In the genomic region with DNA sequence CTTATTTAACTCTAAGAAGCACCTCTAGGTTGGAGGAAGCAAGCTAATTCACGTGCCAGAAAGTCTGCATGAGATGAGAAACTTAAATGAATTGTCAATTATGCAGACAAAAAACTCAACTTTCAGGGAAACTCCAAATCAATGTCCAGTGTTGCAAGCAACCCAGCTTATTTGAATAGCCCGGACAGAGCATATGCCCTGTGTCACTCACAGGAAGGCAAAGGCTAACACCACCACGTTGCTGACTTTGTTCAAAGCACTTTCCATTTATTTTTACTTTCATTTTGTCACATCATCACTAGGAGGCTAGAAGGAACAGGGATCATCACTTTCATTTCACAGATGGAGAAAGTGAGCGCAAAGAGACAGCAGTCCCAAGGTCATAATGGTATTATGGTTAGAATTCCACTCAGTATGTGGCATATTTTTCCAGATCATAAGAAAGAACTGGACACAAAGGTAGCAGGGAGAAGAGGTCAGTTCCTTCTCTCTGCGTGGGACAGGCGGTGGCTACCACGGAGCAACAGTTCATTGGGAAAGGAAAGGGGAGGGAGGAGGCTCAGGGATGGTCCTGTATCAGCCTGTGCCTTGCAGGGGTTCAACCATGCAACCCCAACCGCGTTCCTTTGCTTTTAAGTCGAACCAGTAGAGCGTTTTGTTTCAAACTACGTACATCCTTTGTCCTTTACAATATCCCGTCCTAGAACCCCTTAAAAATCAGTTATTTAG, we compare ENCODE assay signal across 8 cellular contexts. TPM values are rescaled to one million over a fixed set of nuclear protein-coding genes. Genes with fewer than 3 reads are reported as not detected.
A peak's percentile ranks its signal among the peaks of the same experiment; 100 is the strongest.
DNase-seq lines count a peak whose midpoint lies in the region; ATAC-seq and TF ChIP-seq lines count a peak whose summit lies in the region.

No MANE protein-coding gene starts in this region.

- CTCF ChIA-PET in activated CD4-positive, alpha-beta T cell treated with anti-CD3 and anti-CD28 coated beads for 36 hours (lab: Charles Lee) = interaction anchor here (0.8 to 1.6 kb wide), 3 partner anchors 9 to 293 kb away, joined by 3 read pairs; no protein-coding TSS in a partner anchor

- peak overlapping the region; percentile 26 for H3K4me3 ChIP-seq in mucosa of stomach (ENCODE audit: low read length)

- intact Hi-C loops in activated CD4-positive, alpha-beta T cell treated with anti-CD3 and anti-CD28 coated beads for 36 hours (cut with DNase I, micrococcal nuclease) = loop anchor here (1.0 to 10.0 kb wide), 11 partner anchors 53 to 1850 kb away; partner anchors contain the start of genes HACD2 (in 1 of the 2), OSBPL11 (in 1 of the 2), SEC22A (in 1 of the 2) and SLC41A3 (in 1 of the 2)

- H3K27me3 ChIP-seq in mucosa of stomach (ENCODE audit: control insufficient read depth, insufficient read depth, low read length) = no peaks in the 10 kb centered on the region

- DNase-seq in activated CD4-positive, alpha-beta T cell treated with anti-CD3 and anti-CD28 coated beads for 36 hours = peak; percentile 23
- DNase-seq in activated CD4-positive, alpha-beta T cell treated with anti-CD3 and anti-CD28 coated beads, Interleukin-2, amount 50 U/mL, for 1 hour = no peak
- DNase-seq in endothelial cell (ENCODE audit: low spot score) (no peak), NCI-H187 treated with DMSO at 0.1 percent for 48 hours (lab: John Stamatoyannopoulos, UW) (no peak), NCI-H146 (lab: John Stamatoyannopoulos, UW) (no peak)

- H3K27ac Mint-ChIP-seq in activated CD4-positive, alpha-beta T cell treated with anti-CD3 and anti-CD28 coated beads for 36 hours = peak overlapping the region; percentile 90
- peak overlapping the region; percentile 58 for H3K27ac Mint-ChIP-seq in endothelial cell (ENCODE audit: unreplicated experiment)

- peaks cover 9% of the 10 kb centered on the region for H3K36me3 Mint-ChIP-seq in activated CD4-positive, alpha-beta T cell treated with anti-CD3 and anti-CD28 coated beads for 36 hours (ENCODE audit: low read depth)
- peaks cover 11% of the 10 kb centered on the region for H3K36me3 Mint-ChIP-seq in endothelial cell (ENCODE audit: low read depth, unreplicated experiment)

- H3K9me3 ChIP-seq in mucosa of stomach (ENCODE audit: control insufficient read depth, low read length) = no peaks in the 10 kb centered on the region

- H3K4me1 Mint-ChIP-seq in activated CD4-positive, alpha-beta T cell treated with anti-CD3 and anti-CD28 coated beads for 36 hours = peaks cover 48% of the 10 kb centered on the region
- H3K4me1 Mint-ChIP-seq in endothelial cell (ENCODE audit: unreplicated experiment) = peaks cover 36% of the 10 kb centered on the region

- TF ChIP-seq CTCF in endothelial cell (IDR thresholded peaks at IDR 0.05; ENCODE audit: unreplicated experiment) = no peak

- POLR2A ChIA-PET in activated CD4-positive, alpha-beta T cell treated with anti-CD3 and anti-CD28 coated beads for 36 hours (lab: Charles Lee) = no interaction called here

- peak overlapping the region; percentile 61 for H3K9ac ChIP-seq in mucosa of stomach (ENCODE audit: low read length)

- H3K36me3 ChIP-seq in mucosa of stomach (ENCODE audit: control insufficient read depth, insufficient read depth, low read length) = no peaks in the 10 kb centered on the region

- peak; percentile 28 for ATAC-seq in activated CD4-positive, alpha-beta T cell treated with anti-CD3 and anti-CD28 coated beads for 36 hours
- peak; percentile 22 for ATAC-seq in HG02642 (IDR thresholded peaks at IDR 0.05; ENCODE audit: poor library complexity, unreplicated experiment)
- peak; percentile 55 for ATAC-seq in SK-N-SH treated with all-trans-retinoic acid at 6 μM for 48 hours

- H3K4me1 ChIP-seq in mucosa of stomach (ENCODE audit: control insufficient read depth, insufficient read depth, low read length) = peaks cover 17% of the 10 kb centered on the region

- no peaks in the 10 kb centered on the region for H3K9me3 Mint-ChIP-seq in activated CD4-positive, alpha-beta T cell treated with anti-CD3 and anti-CD28 coated beads for 36 hours (ENCODE audit: low read depth)
- no peaks in the 10 kb centered on the region for H3K9me3 Mint-ChIP-seq in endothelial cell (ENCODE audit: unreplicated experiment)

- peaks cover 2% of the 10 kb centered on the region for H3K27me3 Mint-ChIP-seq in activated CD4-positive, alpha-beta T cell treated with anti-CD3 and anti-CD28 coated beads for 36 hours
- H3K27me3 Mint-ChIP-seq in endothelial cell (ENCODE audit: unreplicated experiment) = peaks cover 7% of the 10 kb centered on the region

- H3K4me3 Mint-ChIP-seq in activated CD4-positive, alpha-beta T cell treated with anti-CD3 and anti-CD28 coated beads for 36 hours = peak overlapping the region; percentile 94
- peak overlapping the region; percentile 90 for H3K4me3 Mint-ChIP-seq in endothelial cell (ENCODE audit: unreplicated experiment)

TF ChIP-seq in SK-N-SH treated with all-trans-retinoic acid at 6 μM for 48 hours, 23 proteins besides CTCF, POLR2A, EP300 and RAD21:
- TF ChIP-seq ARNTL (CRISPR knock-in tag; IDR thresholded peaks at IDR 0.05; ENCODE audit: borderline replicate concordance, low read depth) (no peak), RARB (CRISPR knock-in tag; IDR thresholded peaks at IDR 0.05) (no peak), GLIS3 (CRISPR knock-in tag; IDR thresholded peaks at IDR 0.05) (no peak), ZNF8 (CRISPR knock-in tag; IDR thresholded peaks at IDR 0.05) (no peak), ZFP3 (CRISPR knock-in tag; IDR thresholded peaks at IDR 0.05) (no peak), ZNF70 (CRISPR knock-in tag; IDR thresholded peaks at IDR 0.05) (no peak), CSDC2 (CRISPR knock-in tag; IDR thresholded peaks at IDR 0.05) (no peak), ZNF565 (CRISPR knock-in tag; conservative IDR thresholded peaks at IDR 0.05; ENCODE audit: low read depth) (no peak), CREB5 (CRISPR knock-in tag; IDR thresholded peaks at IDR 0.05; ENCODE audit: low read depth) (no peak), ZFP30 (CRISPR knock-in tag; IDR thresholded peaks at IDR 0.05) (no peak), TSHZ2 (CRISPR knock-in tag; IDR thresholded peaks at IDR 0.05) (no peak), ESRRG (CRISPR knock-in tag; IDR thresholded peaks at IDR 0.05) (no peak), SNAI2 (CRISPR knock-in tag; IDR thresholded peaks at IDR 0.05) (no peak), PPARA (CRISPR knock-in tag; IDR thresholded peaks at IDR 0.05; ENCODE audit: borderline replicate concordance) (no peak), ISL1 (CRISPR knock-in tag; IDR thresholded peaks at IDR 0.05) (no peak), BACH2 (CRISPR knock-in tag; IDR thresholded peaks at IDR 0.05; ENCODE audit: borderline replicate concordance) (no peak), TOX (CRISPR knock-in tag; IDR thresholded peaks at IDR 0.05; ENCODE audit: borderline replicate concordance) (no peak)
- TF ChIP-seq, protein P1, sequence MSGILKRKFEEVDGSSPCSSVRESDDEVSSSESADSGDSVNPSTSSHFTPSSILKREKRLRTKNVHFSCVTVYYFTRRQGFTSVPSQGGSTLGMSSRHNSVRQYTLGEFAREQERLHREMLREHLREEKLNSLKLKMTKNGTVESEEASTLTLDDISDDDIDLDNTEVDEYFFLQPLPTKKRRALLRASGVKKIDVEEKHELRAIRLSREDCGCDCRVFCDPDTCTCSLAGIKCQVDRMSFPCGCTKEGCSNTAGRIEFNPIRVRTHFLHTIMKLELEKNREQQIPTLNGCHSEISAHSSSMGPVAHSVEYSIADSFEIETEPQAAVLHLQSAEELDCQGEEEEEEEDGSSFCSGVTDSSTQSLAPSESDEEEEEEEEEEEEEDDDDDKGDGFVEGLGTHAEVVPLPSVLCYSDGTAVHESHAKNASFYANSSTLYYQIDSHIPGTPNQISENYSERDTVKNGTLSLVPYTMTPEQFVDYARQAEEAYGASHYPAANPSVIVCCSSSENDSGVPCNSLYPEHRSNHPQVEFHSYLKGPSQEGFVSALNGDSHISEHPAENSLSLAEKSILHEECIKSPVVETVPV (CRISPR knock-in tag; IDR thresholded peaks at IDR 0.05) = no peak

RNA-seq across cellular contexts. Expression of gene HEG1, which starts 1.2 kb away (rescaled TPM):
- total RNA-seq in activated CD4-positive, alpha-beta T cell treated with anti-CD3 and anti-CD28 coated beads for 36 hours = 1 to 10 TPM; 5.9 to 6.4 TPM
- 17.1 TPM for total RNA-seq in endothelial cell (ENCODE audit: unreplicated experiment)
